24 cellular contexts compared by ENCODE assay signal in the genomic region with DNA sequence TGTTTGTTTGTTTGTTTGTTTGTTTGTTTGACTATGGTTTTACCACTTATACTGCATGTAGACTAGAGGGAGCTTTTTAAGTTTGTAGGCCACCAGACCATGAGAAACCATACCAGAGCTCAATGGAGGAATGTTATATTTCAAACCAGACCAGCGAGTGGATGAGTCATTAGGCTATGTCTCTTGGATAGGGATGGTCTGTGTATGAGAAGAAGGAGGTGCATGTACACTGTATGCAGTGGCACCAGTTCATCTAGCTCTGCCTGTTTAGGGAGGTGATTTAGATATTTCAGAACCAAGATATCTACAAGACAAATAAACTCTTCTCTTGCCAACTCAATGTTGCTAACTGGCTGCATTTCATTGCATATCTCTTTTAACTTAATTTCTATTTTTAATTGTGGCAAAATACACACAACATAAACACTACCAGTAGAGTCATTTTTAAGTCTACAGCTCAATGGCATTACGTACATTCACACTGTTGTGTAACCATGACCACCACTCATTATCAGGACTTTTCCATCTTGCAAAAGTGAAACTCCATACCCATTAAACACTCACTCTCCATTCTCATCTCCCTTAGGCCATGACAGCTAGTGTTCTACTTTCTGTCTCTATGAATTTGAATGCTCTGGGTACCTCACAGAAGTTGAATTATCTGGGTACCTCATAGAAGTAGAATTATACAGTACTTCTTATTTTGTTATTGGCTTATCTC. TPM values are rescaled to one million over a fixed set of nuclear protein-coding genes. Genes with fewer than 3 reads are reported as not detected.
DNase-seq lines count a peak whose midpoint lies in the region; ATAC-seq and TF ChIP-seq lines count a peak whose summit lies in the region.
"Had no signal": no experiment of that assay in that cellular context is flagged by ENCODE, and none has a peak within 500 bp of the region (broad histone marks: within the 10 kb centered on the region; RNA-seq: fewer than 3 reads in every experiment).

No MANE protein-coding gene starts in this region.

- H3K4me1 ChIP-seq in RWPE2 (ENCODE audit: insufficient read depth, poor library complexity, severe bottlenecking), result no peaks in the 10 kb centered on the region
- no peaks in the 10 kb centered on the region for H3K4me1 ChIP-seq in endodermal cell (ENCODE audit: control insufficient read depth, insufficient read depth, low read length)

- DNase-seq in activated naive CD8-positive, alpha-beta T cell treated with anti-CD3 and anti-CD28 coated beads, Interleukin-2, amount 50 U/mL, for 24 hours, result no peak
- DNase-seq in activated naive CD8-positive, alpha-beta T cell treated with anti-CD3 and anti-CD28 coated beads for 36 hours, result no peak
- DNase-seq in RWPE2 (ENCODE audit: low spot score) (no peak), fibroblast of villous mesenchyme (ENCODE audit: low read depth) (peak; percentile 60), type B pancreatic cell (ENCODE audit: extremely low spot score, unreplicated experiment) (no peak), D341Med (ENCODE audit: low spot score) (no peak), endodermal cell (no peak)
- DNase-seq in activated CD4-positive, alpha-beta memory T cell treated with anti-CD3 and anti-CD28 coated beads for 36 hours, result no peak
- DNase-seq: ACHN; activated B cell treated with CpG ODN at 0.5 μM for 24 hours; activated CD8-positive, alpha-beta T cell treated with anti-CD3 and anti-CD28 coated beads for 36 hours; activated T-cell treated with anti-CD3 and anti-CD28 coated beads, Interleukin-2, amount 50 U/mL, for 48 hours; DMS 273 treated with DMSO at 0.1 percent for 48 hours; effector memory CD8-positive, alpha-beta T cell; NCI-H187 treated with DMSO at 0.1 percent for 48 hours; NCI-H345; SK-N-SH; stimulated activated CD8-positive, alpha-beta memory T cell treated with anti-CD3 and anti-CD28 coated beads, Interleukin-4, amount 100 ng/mL, for 48 hours; substantia nigra had no signal

- H3K9me3 Mint-ChIP-seq in activated naive CD8-positive, alpha-beta T cell treated with anti-CD3 and anti-CD28 coated beads, Interleukin-2, amount 50 U/mL, for 24 hours, result peaks cover 10% of the 10 kb centered on the region
- H3K9me3 Mint-ChIP-seq in activated naive CD8-positive, alpha-beta T cell treated with anti-CD3 and anti-CD28 coated beads for 36 hours, result peaks cover 5% of the 10 kb centered on the region
- H3K9me3 Mint-ChIP-seq in type B pancreatic cell (no peaks in the 10 kb centered on the region), endodermal cell (peaks cover 19% of the 10 kb centered on the region)
- H3K9me3 Mint-ChIP-seq in activated CD4-positive, alpha-beta memory T cell treated with anti-CD3 and anti-CD28 coated beads for 36 hours, result peaks cover 13% of the 10 kb centered on the region

- H3K9ac ChIP-seq in endodermal cell (ENCODE audit: extremely low read depth, low read length, poor library complexity, severe bottlenecking), result no peak overlapping the region
- H3K9ac ChIP-seq: SK-N-SH had no signal

- H3K4me3 Mint-ChIP-seq in activated naive CD8-positive, alpha-beta T cell treated with anti-CD3 and anti-CD28 coated beads, Interleukin-2, amount 50 U/mL, for 24 hours, result no peak overlapping the region
- no peak overlapping the region for H3K4me3 Mint-ChIP-seq in activated naive CD8-positive, alpha-beta T cell treated with anti-CD3 and anti-CD28 coated beads for 36 hours
- H3K4me3 Mint-ChIP-seq in type B pancreatic cell (peak overlapping the region; percentile 40), endodermal cell (no peak overlapping the region)
- H3K4me3 Mint-ChIP-seq in activated CD4-positive, alpha-beta memory T cell treated with anti-CD3 and anti-CD28 coated beads for 36 hours, result no peak overlapping the region
- H3K4me3 Mint-ChIP-seq: activated B cell treated with CpG ODN at 0.5 μM for 24 hours; activated CD8-positive, alpha-beta T cell treated with anti-CD3 and anti-CD28 coated beads for 36 hours; activated naive CD4-positive, alpha-beta T cell treated with anti-CD3 and anti-CD28 coated beads, Interleukin-2, amount 50 U/mL, for 24 hours; CD14-positive monocyte; effector memory CD8-positive, alpha-beta T cell had no signal

- no peaks in the 10 kb centered on the region for H3K36me3 ChIP-seq in RWPE2 (ENCODE audit: low read depth)
- no peaks in the 10 kb centered on the region for H3K36me3 ChIP-seq in endodermal cell (ENCODE audit: control insufficient read depth, insufficient read depth, low read length)
- H3K36me3 ChIP-seq: neutrophil had no signal

- peak; percentile 63 for ATAC-seq in activated naive CD8-positive, alpha-beta T cell treated with anti-CD3 and anti-CD28 coated beads, Interleukin-2, amount 50 U/mL, for 24 hours
- peak; percentile 56; the same call in 2 of the 3 replicates for ATAC-seq in RWPE2 (ENCODE audit: low read depth)
- ATAC-seq: activated CD8-positive, alpha-beta T cell treated with anti-CD3 and anti-CD28 coated beads for 36 hours; effector memory CD8-positive, alpha-beta T cell had no signal

- H3K27me3 Mint-ChIP-seq in activated naive CD8-positive, alpha-beta T cell treated with anti-CD3 and anti-CD28 coated beads, Interleukin-2, amount 50 U/mL, for 24 hours, result no peaks in the 10 kb centered on the region
- no peaks in the 10 kb centered on the region for H3K27me3 Mint-ChIP-seq in activated naive CD8-positive, alpha-beta T cell treated with anti-CD3 and anti-CD28 coated beads for 36 hours
- H3K27me3 Mint-ChIP-seq in type B pancreatic cell, result no peaks in the 10 kb centered on the region
- peaks cover 4% of the 10 kb centered on the region for H3K27me3 Mint-ChIP-seq in activated CD4-positive, alpha-beta memory T cell treated with anti-CD3 and anti-CD28 coated beads for 36 hours
- peaks cover 14% of the 10 kb centered on the region for H3K27me3 Mint-ChIP-seq in endodermal cell (ENCODE audit: insufficient read depth)
- H3K27me3 Mint-ChIP-seq: activated CD8-positive, alpha-beta T cell treated with anti-CD3 and anti-CD28 coated beads for 36 hours; activated naive CD4-positive, alpha-beta T cell treated with anti-CD3 and anti-CD28 coated beads, Interleukin-2, amount 50 U/mL, for 24 hours had no signal

- no peaks in the 10 kb centered on the region for H3K9me3 ChIP-seq in RWPE2 (ENCODE audit: severe bottlenecking)
- no peaks in the 10 kb centered on the region for H3K9me3 ChIP-seq in endodermal cell (ENCODE audit: control insufficient read depth, low read length)
- H3K9me3 ChIP-seq: neutrophil, SK-N-SH had no signal

- 85% methylated on average over 2 of the region's 2 CpGs for WGBS in endodermal cell (ENCODE audit: insufficient coverage in 1 of 2, insufficient read length in 1 of 2), 2 experiments

- H3K27me3 ChIP-seq in RWPE2 (ENCODE audit: insufficient read depth, poor library complexity, severe bottlenecking) (no peaks in the 10 kb centered on the region), endodermal cell (ENCODE audit: control insufficient read depth, insufficient read depth, low read length, poor library complexity, severe bottlenecking) (no peaks in the 10 kb centered on the region)
- H3K27me3 ChIP-seq: neutrophil had no signal

- H3K4me3 ChIP-seq in RWPE2 (ENCODE audit: severe bottlenecking) (no peak overlapping the region), fibroblast of villous mesenchyme (ENCODE audit: low read depth, low read length) (no peak overlapping the region), endodermal cell (ENCODE audit: low read length) (no peak overlapping the region)
- H3K4me3 ChIP-seq: lung had no signal

- peaks cover 4% of the 10 kb centered on the region for H3K4me1 Mint-ChIP-seq in activated naive CD8-positive, alpha-beta T cell treated with anti-CD3 and anti-CD28 coated beads, Interleukin-2, amount 50 U/mL, for 24 hours
- no peaks in the 10 kb centered on the region for H3K4me1 Mint-ChIP-seq in activated naive CD8-positive, alpha-beta T cell treated with anti-CD3 and anti-CD28 coated beads for 36 hours
- H3K4me1 Mint-ChIP-seq in type B pancreatic cell (ENCODE audit: unreplicated experiment), result peaks cover 8% of the 10 kb centered on the region
- H3K4me1 Mint-ChIP-seq in activated CD4-positive, alpha-beta memory T cell treated with anti-CD3 and anti-CD28 coated beads for 36 hours (ENCODE audit: low read depth), result peaks cover 4% of the 10 kb centered on the region
- H3K4me1 Mint-ChIP-seq in endodermal cell, result no peaks in the 10 kb centered on the region
- H3K4me1 Mint-ChIP-seq: activated B cell treated with CpG ODN at 0.5 μM for 24 hours, CD14-positive monocyte had no signal

- POLR2A ChIA-PET in activated CD4-positive, alpha-beta memory T cell treated with anti-CD3 and anti-CD28 coated beads for 36 hours (lab: Charles Lee), result no interaction called here

- intact Hi-C loops in activated CD4-positive, alpha-beta memory T cell treated with anti-CD3 and anti-CD28 coated beads for 36 hours (cut with micrococcal nuclease), result no loop called here

- CTCF ChIA-PET in activated CD4-positive, alpha-beta memory T cell treated with anti-CD3 and anti-CD28 coated beads for 36 hours (lab: Charles Lee), result interaction anchor here (0.9 to 1.1 kb wide), 2 partner anchors 18 to 35 kb away, joined by 4 read pairs; no protein-coding TSS in a partner anchor

- H3K27ac ChIP-seq in RWPE2 (ENCODE audit: poor library complexity, severe bottlenecking), result no peak overlapping the region
- no peak overlapping the region for H3K27ac ChIP-seq in endodermal cell (ENCODE audit: low read depth, low read length)
- H3K27ac ChIP-seq: neutrophil had no signal

- H3K27ac Mint-ChIP-seq in activated naive CD8-positive, alpha-beta T cell treated with anti-CD3 and anti-CD28 coated beads, Interleukin-2, amount 50 U/mL, for 24 hours, result no peak overlapping the region
- H3K27ac Mint-ChIP-seq in activated naive CD8-positive, alpha-beta T cell treated with anti-CD3 and anti-CD28 coated beads for 36 hours, result no peak overlapping the region
- H3K27ac Mint-ChIP-seq in type B pancreatic cell (peak overlapping the region; percentile 92), endodermal cell (no peak overlapping the region)
- H3K27ac Mint-ChIP-seq in activated CD4-positive, alpha-beta memory T cell treated with anti-CD3 and anti-CD28 coated beads for 36 hours, result no peak overlapping the region
- H3K27ac Mint-ChIP-seq: activated B cell treated with CpG ODN at 0.5 μM for 24 hours; activated CD8-positive, alpha-beta T cell treated with anti-CD3 and anti-CD28 coated beads for 36 hours; activated naive CD4-positive, alpha-beta T cell treated with anti-CD3 and anti-CD28 coated beads, Interleukin-2, amount 50 U/mL, for 24 hours; CD14-positive monocyte; effector memory CD8-positive, alpha-beta T cell had no signal

- TF ChIP-seq CTCF in RWPE2 (IDR thresholded peaks at IDR 0.05; ENCODE audit: poor library complexity, severe bottlenecking) (no peak), fibroblast of villous mesenchyme (IDR thresholded peaks at IDR 0.05; ENCODE audit: insufficient read depth, low read depth, low read length) (no peak), type B pancreatic cell (conservative IDR thresholded peaks at IDR 0.05) (no peak), endodermal cell (conservative IDR thresholded peaks at IDR 0.05) (no peak)

- no peaks in the 10 kb centered on the region for H3K36me3 Mint-ChIP-seq in activated naive CD8-positive, alpha-beta T cell treated with anti-CD3 and anti-CD28 coated beads, Interleukin-2, amount 50 U/mL, for 24 hours (ENCODE audit: low read depth)
- peaks cover 3% of the 10 kb centered on the region for H3K36me3 Mint-ChIP-seq in activated naive CD8-positive, alpha-beta T cell treated with anti-CD3 and anti-CD28 coated beads for 36 hours
- no peaks in the 10 kb centered on the region for H3K36me3 Mint-ChIP-seq in type B pancreatic cell
- H3K36me3 Mint-ChIP-seq in activated CD4-positive, alpha-beta memory T cell treated with anti-CD3 and anti-CD28 coated beads for 36 hours, result peaks cover 4% of the 10 kb centered on the region
- no peaks in the 10 kb centered on the region for H3K36me3 Mint-ChIP-seq in endodermal cell (ENCODE audit: low read depth)
- H3K36me3 Mint-ChIP-seq: activated naive CD4-positive, alpha-beta T cell treated with anti-CD3 and anti-CD28 coated beads, Interleukin-2, amount 50 U/mL, for 24 hours; CD14-positive monocyte had no signal

RNA-seq across cellular contexts. Expression of a gene that starts 29.2 kb away (rescaled TPM):
- 1 to 10 TPM; 1.6 to 2.4 TPM for total RNA-seq in activated naive CD8-positive, alpha-beta T cell treated with anti-CD3 and anti-CD28 coated beads for 36 hours
- total RNA-seq in fibroblast of villous mesenchyme, result 51.0 and 61.2 TPM in 2 replicates
- total RNA-seq in type B pancreatic cell (ENCODE audit: low replicate concordance), result 7.3 and 23.7 TPM in 2 replicates
- total RNA-seq in activated CD4-positive, alpha-beta memory T cell treated with anti-CD3 and anti-CD28 coated beads for 36 hours, result under 1 TPM; 0.31 to 0.53 TPM
- 10 to 100 TPM in 1 of 2 donors, 1 to 10 TPM in 1; 8.9 to 12.2 TPM for total RNA-seq in endodermal cell
- 12.9 TPM for polyA plus RNA-seq in endodermal cell (2013, experiment 1 of 2)
- 11.9 TPM for polyA plus RNA-seq in endodermal cell (2013, experiment 2 of 2)
- total RNA-seq: activated B cell treated with CpG ODN at 0.5 μM for 24 hours had no signal
- polyA plus RNA-seq: CD14-positive monocyte had no signal

RNA-seq across cellular contexts. Expression of a gene that starts 54.4 kb away (rescaled TPM):
- total RNA-seq in activated naive CD8-positive, alpha-beta T cell treated with anti-CD3 and anti-CD28 coated beads for 36 hours, result not detected
- total RNA-seq in fibroblast of villous mesenchyme (not detected in 2 replicates), type B pancreatic cell (ENCODE audit: low replicate concordance) (not detected in 2 replicates), endodermal cell (not detected)
- total RNA-seq in activated CD4-positive, alpha-beta memory T cell treated with anti-CD3 and anti-CD28 coated beads for 36 hours, result not detected
- polyA plus RNA-seq in endodermal cell (2013, experiment 1 of 2), result not detected
- polyA plus RNA-seq in endodermal cell (2013, experiment 2 of 2), result not detected
- total RNA-seq: activated B cell treated with CpG ODN at 0.5 μM for 24 hours; activated CD8-positive, alpha-beta T cell treated with anti-CD3 and anti-CD28 coated beads for 36 hours; kidney epithelial cell; lung had no signal
- polyA plus RNA-seq: CD14-positive monocyte, lung, SK-N-SH had no signal
